In genomic region chr4:41067369-41067768, GRCh38 we compare ENCODE assay signal across 27 cellular contexts.
"Had no signal": no experiment of that assay in that cellular context is flagged by ENCODE, and none has a peak within 500 bp of the region (broad histone marks: within the 10 kb centered on the region; RNA-seq: fewer than 3 reads in every experiment).

No MANE protein-coding gene starts in this region.

- H3K4me1 ChIP-seq: foreskin keratinocyte had no signal

- H3K9me3 ChIP-seq: adrenal gland, ascending aorta, esophagus muscularis mucosa, heart left ventricle, left ventricle myocardium inferior, mucosa of descending colon, stomach, thyroid gland, upper lobe of left lung, vagina had no signal

- DNase-seq: activated CD4-positive, alpha-beta T cell treated with anti-CD3 and anti-CD28 coated beads for 36 hours; activated CD4-positive, CD25-positive, alpha-beta regulatory T cell; activated CD8-positive, alpha-beta memory T cell treated with anti-CD3 and anti-CD28 coated beads, Interleukin-2, amount 10 ng/mL, durations not matched to agents 7 days and 5 days; activated CD8-positive, alpha-beta T cell treated with anti-CD3 and anti-CD28 coated beads, Interleukin-2, amount 10 ng/mL, durations not matched to agents 7 days and 5 days; activated naive CD4-positive, alpha-beta T cell treated with Interleukin-2 at 50 U/mL for 16 hours; activated T-cell treated with anti-CD3 and anti-CD28 coated beads, Interleukin-2, amount 50 U/mL, for 72 hours; adrenal gland; brain microvascular endothelial cell; central memory CD4-positive, alpha-beta T cell; dermis blood vessel endothelial cell; effector CD4-positive, alpha-beta T cell; foreskin keratinocyte; heart left ventricle; left ventricle myocardium inferior; mucosa of descending colon; posterior cingulate gyrus; right cardiac atrium; stimulated activated CD4-positive, alpha-beta T cell treated with anti-CD3 and anti-CD28 coated beads, Interleukin-12 subunit alpha, Interleukin-12 subunit beta, amount 100 ng/mL, for 4 hours; stimulated activated CD4-positive, alpha-beta T cell treated with anti-CD3 and anti-CD28 coated beads, Interleukin-4, amount 100 ng/mL, for 24 hours; stomach; thyroid gland; upper lobe of left lung had no signal

- H3K27ac ChIP-seq: adrenal gland, ascending aorta, brain microvascular endothelial cell, esophagus muscularis mucosa, foreskin keratinocyte, heart left ventricle, left ventricle myocardium inferior, stomach, thyroid gland, upper lobe of left lung, vagina had no signal

- H3K4me3 ChIP-seq: adrenal gland, ascending aorta, esophagus muscularis mucosa, heart left ventricle, left ventricle myocardium inferior, lung, mucosa of descending colon, stomach, thyroid gland, upper lobe of left lung, vagina had no signal

- ATAC-seq: activated CD4-positive, alpha-beta T cell treated with anti-CD3 and anti-CD28 coated beads for 36 hours; activated CD8-positive, alpha-beta memory T cell treated with anti-CD3 and anti-CD28 coated beads, Interleukin-2, amount 10 ng/mL, durations not matched to agents 7 days and 5 days; activated CD8-positive, alpha-beta T cell treated with anti-CD3 and anti-CD28 coated beads, Interleukin-2, amount 10 ng/mL, durations not matched to agents 7 days and 5 days; activated T-cell treated with anti-CD3 and anti-CD28 coated beads, Interleukin-2, amount 50 U/mL, for 72 hours; foreskin keratinocyte; heart left ventricle; mucosa of descending colon; natural killer cell treated with Interleukin-12 subunit alpha and Interleukin-12 subunit beta and Interleukin-15 and Interleukin-18, amount 100 ng/mL, for 72 hours; right cardiac atrium had no signal

- H3K27me3 ChIP-seq: adrenal gland, ascending aorta, brain microvascular endothelial cell, esophagus muscularis mucosa, foreskin keratinocyte, heart left ventricle, stomach, thyroid gland, upper lobe of left lung, vagina had no signal

- H3K36me3 ChIP-seq: adrenal gland, ascending aorta, esophagus muscularis mucosa, left ventricle myocardium inferior, stomach, thyroid gland, upper lobe of left lung, vagina had no signal
